ENCODE assay signal across 7 cellular contexts in the genomic region with DNA sequence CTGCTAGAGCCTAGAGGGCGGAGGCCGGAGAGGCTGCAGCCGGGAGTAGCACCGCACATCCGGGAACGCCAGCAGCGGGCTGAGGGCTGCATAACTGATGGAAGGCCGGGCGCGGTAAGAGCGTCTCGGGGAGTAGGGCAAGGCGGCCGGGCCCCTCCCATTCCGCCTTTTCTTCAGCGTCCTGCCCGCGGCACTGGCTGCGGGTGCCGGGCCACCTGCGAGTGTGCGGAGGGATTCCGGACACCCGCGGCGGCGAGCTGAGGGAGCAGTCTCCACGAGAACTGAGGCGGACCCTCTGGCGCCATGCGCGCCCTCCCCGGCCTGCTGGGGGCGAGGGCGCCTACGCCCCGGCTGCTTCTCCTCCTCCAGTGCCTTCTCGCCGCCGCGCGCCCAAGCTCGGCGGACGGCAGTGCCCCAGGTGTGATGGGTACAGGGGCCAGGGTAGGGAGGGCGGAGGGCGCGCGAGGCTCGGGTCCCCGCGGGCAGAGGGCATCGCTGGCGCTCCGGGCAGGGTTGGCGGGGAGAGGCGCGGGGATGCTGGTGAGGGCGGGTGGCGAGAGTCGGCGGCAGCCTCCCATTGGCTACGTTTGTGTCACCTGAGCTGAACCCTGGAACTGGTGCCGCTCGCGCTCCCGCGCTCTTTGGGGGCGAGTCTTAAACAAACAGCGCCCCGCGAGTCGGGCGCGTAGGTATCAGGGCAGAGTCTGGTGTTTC.
DNase-seq lines count a peak whose midpoint lies in the region; ATAC-seq and TF ChIP-seq lines count a peak whose summit lies in the region.

No MANE protein-coding gene starts in this region.

- peaks cover 7% of the 10 kb centered on the region for H3K9me3 Mint-ChIP-seq in activated CD8-positive, alpha-beta T cell treated with anti-CD3 and anti-CD28 coated beads for 36 hours

- peak; percentile 43 for ATAC-seq in GM21423 (IDR thresholded peaks at IDR 0.05; ENCODE audit: unreplicated experiment)
- peak; percentile 90 for ATAC-seq in activated CD8-positive, alpha-beta T cell treated with anti-CD3 and anti-CD28 coated beads for 36 hours
- ATAC-seq in GM18520 (IDR thresholded peaks at IDR 0.05; ENCODE audit: unreplicated experiment): no peak

- no peak for TF ChIP-seq CTCF in activated CD8-positive, alpha-beta T cell treated with anti-CD3 and anti-CD28 coated beads for 36 hours (IDR thresholded peaks at IDR 0.05)

- H3K27me3 Mint-ChIP-seq in activated CD8-positive, alpha-beta T cell treated with anti-CD3 and anti-CD28 coated beads for 36 hours: no peaks in the 10 kb centered on the region

- intact Hi-C loops in activated CD8-positive, alpha-beta T cell treated with anti-CD3 and anti-CD28 coated beads for 36 hours (cut with micrococcal nuclease): no loop called here

- POLR2A ChIA-PET in activated CD8-positive, alpha-beta T cell treated with anti-CD3 and anti-CD28 coated beads for 36 hours (lab: Charles Lee): interaction anchor here (0.6 to 1.9 kb wide), 7 partner anchors 10 to 103 kb away, joined by 3 to 7 read pairs (median 4); no protein-coding TSS in a partner anchor

- peaks cover 52% of the 10 kb centered on the region for H3K4me1 Mint-ChIP-seq in activated CD8-positive, alpha-beta T cell treated with anti-CD3 and anti-CD28 coated beads for 36 hours (ENCODE audit: low read depth)

- peak overlapping the region; percentile 94 for H3K27ac Mint-ChIP-seq in activated CD8-positive, alpha-beta T cell treated with anti-CD3 and anti-CD28 coated beads for 36 hours

- peak overlapping the region; percentile 95 for H3K4me3 Mint-ChIP-seq in activated CD8-positive, alpha-beta T cell treated with anti-CD3 and anti-CD28 coated beads for 36 hours

- CTCF ChIA-PET in activated CD8-positive, alpha-beta T cell treated with anti-CD3 and anti-CD28 coated beads for 36 hours (lab: Charles Lee): interaction anchor here (0.8 to 1.7 kb wide), 4 partner anchors 10 to 73 kb away, joined by 3 to 4 read pairs (median 3); no protein-coding TSS in a partner anchor

- peaks cover 13% of the 10 kb centered on the region for H3K36me3 Mint-ChIP-seq in activated CD8-positive, alpha-beta T cell treated with anti-CD3 and anti-CD28 coated beads for 36 hours (ENCODE audit: low read depth)

- peak; percentile 88 for DNase-seq in NCI-H2227 (lab: John Stamatoyannopoulos, UW; ENCODE audit: unreplicated experiment)
- DNase-seq in activated CD8-positive, alpha-beta T cell treated with anti-CD3 and anti-CD28 coated beads for 36 hours: peak; percentile 94
- DNase-seq in effector CD4-positive, alpha-beta T cell: peak; percentile 79
- DNase-seq in midbrain (lab: John Stamatoyannopoulos, UW): peak; percentile 70
- peak; percentile 75 to 82 for DNase-seq in stimulated activated CD8-positive, alpha-beta memory T cell treated with anti-CD3 and anti-CD28 coated beads, Interleukin-2, amount 100 ng/mL, for 48 hours (ENCODE audit: low read depth in 2 of 2)
